8 cellular contexts compared by ENCODE assay signal in genomic region chr1:109655624-109656519, GRCh38. TPM values are rescaled to one million over a fixed set of nuclear protein-coding genes. Genes with fewer than 3 reads are reported as not detected.
A peak's percentile ranks its signal among the peaks of the same experiment; 100 is the strongest.
DNase-seq lines count a peak whose midpoint lies in the region; ATAC-seq and TF ChIP-seq lines count a peak whose summit lies in the region.

Gene GSTM4, plus strand, starts transcription at chr1:109656099. Its CDS starts 291 bp downstream, at chr1:109656390.

- H3K4me3 ChIP-seq in Loucy (ENCODE audit: low read length, poor library complexity, severe bottlenecking), result peak within 1 kb of the TSS; percentile 84
- peak within 1 kb of the TSS; percentile 74 for H3K4me3 ChIP-seq in upper lobe of right lung

- peak; percentile 67 for DNase-seq in GF-D8 (lab: John Stamatoyannopoulos, UW)
- peak; percentile 73 for DNase-seq in amniotic epithelial cell (ENCODE audit: low read depth)
- peak; percentile 94 for DNase-seq in left ventricle myocardium superior
- DNase-seq in progenitor cell of endocrine pancreas (ENCODE audit: low spot score, unreplicated experiment), result peak; percentile 64
- peak; percentile 93 for DNase-seq in upper lobe of right lung

- TF ChIP-seq CTCF in Loucy (conservative IDR thresholded peaks at IDR 0.05; ENCODE audit: low read length) (no peak), progenitor cell of endocrine pancreas (IDR thresholded peaks at IDR 0.05; ENCODE audit: unreplicated experiment) (no peak), upper lobe of right lung (IDR thresholded peaks at IDR 0.05) (no peak)

- H3F3A ChIP-seq in Loucy (ENCODE audit: low read depth), result no peaks in the 10 kb centered on the region

- H3K36me3 ChIP-seq in Loucy (ENCODE audit: insufficient read depth, low read length) (no peaks in the 10 kb centered on the region), upper lobe of right lung (peaks cover 7% of the 10 kb centered on the region)

- no peaks in the 10 kb centered on the region for H3K9me3 ChIP-seq in Loucy (ENCODE audit: insufficient read depth, low read depth, low read length)
- H3K9me3 ChIP-seq in upper lobe of right lung, result no peaks in the 10 kb centered on the region

- peaks cover 20% of the 10 kb centered on the region for H3K4me1 Mint-ChIP-seq in progenitor cell of endocrine pancreas (ENCODE audit: low read depth)

- peaks cover 27% of the 10 kb centered on the region for H3K27me3 Mint-ChIP-seq in progenitor cell of endocrine pancreas

- peak within 1 kb of the TSS; percentile 83 for H3K27ac ChIP-seq in upper lobe of right lung

- peak within 1 kb of the TSS; percentile 85 for H3K4me3 Mint-ChIP-seq in progenitor cell of endocrine pancreas (ENCODE audit: low read depth)

- peak within 1 kb of the TSS; percentile 89 for H2AFZ ChIP-seq in Loucy (ENCODE audit: low read length)

- peak within 1 kb of the TSS; percentile 76 for H3K9ac ChIP-seq in Loucy (ENCODE audit: low read depth, low read length, poor library complexity, severe bottlenecking)

- H3K9me2 ChIP-seq in Loucy (replicated peaks; ENCODE audit: low read depth, low read length), result no peaks in the 10 kb centered on the region

- H3K27ac Mint-ChIP-seq in progenitor cell of endocrine pancreas, result peak within 1 kb of the TSS; percentile 94

- H3K4me1 ChIP-seq in Loucy (ENCODE audit: insufficient read depth, low read length, poor library complexity, severe bottlenecking) (peaks cover under 1% of the 10 kb centered on the region), upper lobe of right lung (peaks cover 11% of the 10 kb centered on the region)

- H3K79me2 ChIP-seq in Loucy (ENCODE audit: insufficient read depth, low read length), result no peaks in the 10 kb centered on the region

- H3K4me2 ChIP-seq in Loucy (ENCODE audit: low read depth, low read length, poor library complexity, severe bottlenecking), result peak within 1 kb of the TSS; percentile 77

- H3K36me3 Mint-ChIP-seq in progenitor cell of endocrine pancreas (ENCODE audit: insufficient read depth), result peaks cover 10% of the 10 kb centered on the region

- H3K27me3 ChIP-seq in Loucy (ENCODE audit: insufficient read depth, low read length, poor library complexity, severe bottlenecking) (no peaks in the 10 kb centered on the region), upper lobe of right lung (no peaks in the 10 kb centered on the region)

- no peaks in the 10 kb centered on the region for H4K20me1 ChIP-seq in Loucy (ENCODE audit: insufficient read depth, low read length, poor library complexity, severe bottlenecking)

- no peaks in the 10 kb centered on the region for H3K9me3 Mint-ChIP-seq in progenitor cell of endocrine pancreas (ENCODE audit: low read depth)

- ATAC-seq in GM21825 (IDR thresholded peaks at IDR 0.05; ENCODE audit: unreplicated experiment) (peak; percentile 91), left ventricle myocardium superior (peak; percentile 97), upper lobe of right lung (peak; percentile 97)

- intact Hi-C loops in T-helper 1 cell treated with Interleukin-12 subunit alpha and Interleukin-12 subunit beta and Interleukin-4 antibody, amounts not matched to agents 30 ng/mL and 1 ng/mL, for 36 hours (cut with micrococcal nuclease), result loop anchor here (1.0 to 5.0 kb wide), 5 partner anchors 11 to 376 kb away; partner anchors contain the start of genes AHCYL1 and STRIP1
- intact Hi-C loops in left ventricle myocardium superior (cut with micrococcal nuclease) (no loop called here), upper lobe of right lung (cut with DNase I) (no loop called here)

RNA-seq across cellular contexts. Expression of gene GSTM4, which starts in this region (rescaled TPM):
- total RNA-seq in T-helper 1 cell treated with Interleukin-12 subunit alpha and Interleukin-12 subunit beta and Interleukin-4 antibody, amounts not matched to agents 30 ng/mL and 1 ng/mL, for 36 hours, result 24.8 and 25.6 TPM in 2 replicates
- total RNA-seq in left ventricle myocardium superior (46.5 TPM), progenitor cell of endocrine pancreas (21.0 and 21.2 TPM in 2 replicates), upper lobe of right lung (17.2 TPM)

Comparison
In these comparisons a context has a peak if more than half of its experiments do, and no peak if none do; other contexts are left out.
1. Peak in every context shown above with its lines: DNase-seq, ATAC-seq, H3K4me3 ChIP-seq and H3K27ac ChIP-seq.